In the genomic region with DNA sequence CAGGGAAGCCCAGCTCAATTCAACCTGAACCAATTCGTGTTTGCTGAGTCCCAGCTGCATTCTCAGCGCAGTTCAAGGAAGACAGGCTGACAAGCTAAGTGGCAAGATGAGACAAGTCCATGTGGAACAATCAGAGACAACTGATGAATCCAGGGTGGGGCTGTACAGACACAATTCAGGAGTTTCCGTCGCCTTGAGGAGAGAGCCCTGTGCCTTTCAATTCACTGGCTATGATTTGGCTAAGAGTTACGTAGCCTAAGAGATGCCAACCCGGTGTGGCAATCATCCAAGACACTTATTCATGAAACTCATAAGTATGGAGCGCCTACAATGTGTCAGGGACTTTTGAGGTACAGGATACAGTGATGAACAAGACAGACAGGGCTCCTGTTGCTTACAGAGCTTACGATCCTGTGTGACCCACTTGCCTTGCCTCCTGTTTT, we compare ENCODE assay signal across 8 cellular contexts.
DNase-seq lines count a peak whose midpoint lies in the region; ATAC-seq lines count a peak whose summit lies in the region.

No MANE protein-coding gene starts in this region.

- peak; percentile 4 for ATAC-seq in GM18868 (IDR thresholded peaks at IDR 0.05; ENCODE audit: unreplicated experiment)
- peak; percentile 7 for ATAC-seq in HG02884 (IDR thresholded peaks at IDR 0.05; ENCODE audit: unreplicated experiment)

- DNase-seq in SW480 (ENCODE audit: low spot score) (peak; percentile 62), left kidney (ENCODE audit: low read depth, low spot score) (peak; percentile 18), medulla oblongata (ENCODE audit: extremely low spot score) (no peak), NCI-H1694 (lab: John Stamatoyannopoulos, UW) (no peak), T1000 (lab: John Stamatoyannopoulos, UW) (no peak), kidney glomerular epithelial cell (lab: John Stamatoyannopoulos, UW) (no peak)

Comparison
In these comparisons a context has a peak if more than half of its experiments do, and no peak if none do; other contexts are left out.
1. DNase-seq: peak in SW480 (single experiment) and left kidney (single experiment); none in medulla oblongata (single experiment), NCI-H1694 (single experiment), T1000 (single experiment) and kidney glomerular epithelial cell (single experiment).